8 cellular contexts compared by ENCODE assay signal in the genomic region with DNA sequence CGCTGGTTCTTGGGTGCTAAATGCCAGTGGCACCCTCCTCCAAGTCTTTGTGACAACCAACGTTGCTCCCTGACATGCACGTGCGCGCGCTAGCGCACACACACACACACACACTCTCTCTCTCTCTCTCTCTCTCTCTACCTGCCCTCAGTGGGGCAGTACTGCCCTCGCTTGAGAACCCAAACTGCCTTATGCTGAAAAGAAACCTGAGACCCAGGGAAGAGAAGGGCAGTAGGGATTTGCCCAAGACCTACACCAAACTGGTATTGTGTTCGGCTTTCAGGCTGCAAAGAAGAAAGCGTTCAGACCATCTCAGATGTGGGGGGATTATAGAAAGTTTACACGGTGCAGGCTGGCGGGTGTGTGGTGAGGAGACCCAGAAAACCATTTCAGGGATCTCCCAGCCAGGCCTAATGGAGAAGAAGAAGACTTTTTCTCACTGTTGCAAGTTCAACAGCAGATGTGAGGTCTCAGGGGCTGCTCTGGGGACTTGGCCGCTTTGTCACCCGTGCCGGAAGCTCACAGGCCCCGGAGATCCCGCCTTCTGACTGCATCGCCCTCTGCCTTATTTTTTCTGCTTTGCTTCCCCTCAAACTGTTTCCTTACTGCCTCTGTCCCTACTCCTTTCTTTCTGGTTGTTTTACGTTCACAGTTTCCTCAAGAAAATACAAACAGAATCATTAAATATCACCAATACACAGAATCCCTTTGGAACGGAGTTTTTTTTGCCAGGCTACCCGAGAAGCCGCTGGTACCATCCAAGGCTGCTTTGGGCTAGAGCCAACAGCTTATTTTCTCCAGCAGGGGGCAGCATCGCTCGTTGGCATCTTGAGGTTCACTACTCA.
DNase-seq lines count a peak whose midpoint lies in the region; ATAC-seq, FAIRE-seq and TF ChIP-seq lines count a peak whose summit lies in the region.

No MANE protein-coding gene starts in this region.

- DNase-seq in EL (peak; percentile 38), KG1 (lab: John Stamatoyannopoulos, UW) (peak; percentile 39), Panc1 (ENCODE audit: low read depth, low spot score) (peak; percentile 43), globus pallidus (ENCODE audit: low spot score) (peak; percentile 63), pancreas (peak; percentile 56 to 84 (median 76)), thyroid gland (peak; percentile 46 to 60)
- peak; percentile 61 for DNase-seq in activated T-helper 2 cell treated with anti-CD3 and anti-CD28 coated beads, Interferon-gamma antibody, Interleukin-2, Interleukin-4, amounts not matched to agents 10 μg/mL and 5 μg/mL and 100 μg/mL, durations not matched to agents 14 hours and 24 hours and 36 hours (ENCODE audit: low spot score)

- H3K27ac Mint-ChIP-seq in activated T-helper 2 cell treated with anti-CD3 and anti-CD28 coated beads, Interferon-gamma antibody, Interleukin-2, Interleukin-4, amounts not matched to agents 10 μg/mL and 5 μg/mL and 100 μg/mL, durations not matched to agents 14 hours and 24 hours and 36 hours = peak overlapping the region; percentile 90

- H3K27me3 ChIP-seq in Panc1 (ENCODE audit: control insufficient read depth, insufficient read depth, low read length) (peaks cover 5% of the 10 kb centered on the region), pancreas (no peaks in the 10 kb centered on the region), thyroid gland (no peaks in the 10 kb centered on the region)

- peaks cover 3% of the 10 kb centered on the region for H3K36me3 Mint-ChIP-seq in activated T-helper 2 cell treated with anti-CD3 and anti-CD28 coated beads, Interferon-gamma antibody, Interleukin-2, Interleukin-4, amounts not matched to agents 10 μg/mL and 5 μg/mL and 100 μg/mL, durations not matched to agents 14 hours and 24 hours and 36 hours (ENCODE audit: low read depth)

- in situ Hi-C loops in Panc1 (cut with HindIII; ENCODE audit: low pct_unique_long_range_greater_than_20kb, low sequenced_read_pairs) = no loop called here

- ATAC-seq in GM21723 (IDR thresholded peaks at IDR 0.05; ENCODE audit: unreplicated experiment) = peak; percentile 75
- ATAC-seq in Panc1 = peak; percentile 85
- peak; percentile 76 to 83 (median 80) for ATAC-seq in pancreas

- H3K36me3 ChIP-seq in Panc1 (ENCODE audit: control insufficient read depth, insufficient read depth, low read length) = no peaks in the 10 kb centered on the region
- no peaks in the 10 kb centered on the region for H3K36me3 ChIP-seq in pancreas
- no peaks in the 10 kb centered on the region for H3K36me3 ChIP-seq in thyroid gland

- 1 to 4% methylated on average over 24 of the region's 24 CpGs for WGBS in pancreas, 2 donors
- WGBS in thyroid gland, 2 donors = 7 to 9% methylated on average over 24 of the region's 24 CpGs

- H3K4me1 Mint-ChIP-seq in activated T-helper 2 cell treated with anti-CD3 and anti-CD28 coated beads, Interferon-gamma antibody, Interleukin-2, Interleukin-4, amounts not matched to agents 10 μg/mL and 5 μg/mL and 100 μg/mL, durations not matched to agents 14 hours and 24 hours and 36 hours (ENCODE audit: low read depth) = peaks cover 34% of the 10 kb centered on the region

- peak overlapping the region; percentile 86 for H3K4me3 Mint-ChIP-seq in activated T-helper 2 cell treated with anti-CD3 and anti-CD28 coated beads, Interferon-gamma antibody, Interleukin-2, Interleukin-4, amounts not matched to agents 10 μg/mL and 5 μg/mL and 100 μg/mL, durations not matched to agents 14 hours and 24 hours and 36 hours (ENCODE audit: low read depth)

- CTCF ChIA-PET in Panc1 (lab: Charles Lee) = interaction anchor here (0.6 to 1.0 kb wide), 2 partner anchors 19 to 82 kb away, joined by 4 to 6 read pairs; a partner anchor contains a TSS

- no peaks in the 10 kb centered on the region for H3K9me3 Mint-ChIP-seq in activated T-helper 2 cell treated with anti-CD3 and anti-CD28 coated beads, Interferon-gamma antibody, Interleukin-2, Interleukin-4, amounts not matched to agents 10 μg/mL and 5 μg/mL and 100 μg/mL, durations not matched to agents 14 hours and 24 hours and 36 hours

- TF ChIP-seq CTCF in Panc1 (IDR thresholded peaks at IDR 0.05) (peak; percentile 86), pancreas (IDR thresholded peaks at IDR 0.05) (peak; percentile 66 to 84 (median 78)), thyroid gland (IDR thresholded peaks at IDR 0.05) (peak; percentile 25 to 75 (median 48))

- POLR2A ChIA-PET in Panc1 (lab: Charles Lee) = no interaction called here

- H3K27ac ChIP-seq in Panc1 (ENCODE audit: low read length) (0 out of 2 replicates have a peak overlapping the region, but pooled peaks have one; percentile 39), pancreas (peak overlapping the region; percentile 60 to 84 (median 66)), thyroid gland (no peak overlapping the region)

- BruUV-seq in Panc1 (replicated peaks; lab: Mats Ljungman, UMichigan) = no TSS peak

- no peak for TF ChIP-seq POLR2A in thyroid gland (IDR thresholded peaks at IDR 0.05)

- peaks cover 46% of the 10 kb centered on the region for H3K27me3 Mint-ChIP-seq in activated T-helper 2 cell treated with anti-CD3 and anti-CD28 coated beads, Interferon-gamma antibody, Interleukin-2, Interleukin-4, amounts not matched to agents 10 μg/mL and 5 μg/mL and 100 μg/mL, durations not matched to agents 14 hours and 24 hours and 36 hours (ENCODE audit: low read depth)

- no peak for FAIRE-seq in pancreas (lab: Jason Lieb, UNC)

- H3K9me3 ChIP-seq in Panc1 (ENCODE audit: control insufficient read depth, insufficient read depth, low read depth, low read length) (no peaks in the 10 kb centered on the region), pancreas (no peaks in the 10 kb centered on the region), thyroid gland (no peaks in the 10 kb centered on the region)

- H3K4me3 ChIP-seq in Panc1 (ENCODE audit: low read depth in 2 of 2, low read length in 2 of 2) = peak overlapping the region; percentile 42 to 68
- peak overlapping the region; percentile 21 to 60 (median 40) for H3K4me3 ChIP-seq in pancreas
- peak overlapping the region in 2 of 3 donors; percentile 9 to 15 for H3K4me3 ChIP-seq in thyroid gland (replicated peaks in 1 of 3)

- no peaks in the 10 kb centered on the region for H3K4me1 ChIP-seq in Panc1 (ENCODE audit: control insufficient read depth, insufficient read depth, low read length)
- H3K4me1 ChIP-seq in pancreas = peaks cover 0 to 6% (median 0%) of the 10 kb centered on the region in 3 donors
- peaks cover 0 to 7% of the 10 kb centered on the region in 2 donors for H3K4me1 ChIP-seq in thyroid gland

- intact Hi-C loops in Panc1 (cut with micrococcal nuclease; ENCODE audit: unreplicated experiment) (loop anchor here (5.0 to 10.0 kb wide), 2 partner anchors 147 to 231 kb away; no protein-coding TSS in a partner anchor), pancreas (cut with DNase I) (no loop called here), thyroid gland (cut with DNase I) (no loop called here)
- intact Hi-C loops in activated T-helper 2 cell treated with anti-CD3 and anti-CD28 coated beads, Interferon-gamma antibody, Interleukin-2, Interleukin-4, amounts not matched to agents 10 μg/mL and 5 μg/mL and 100 μg/mL, durations not matched to agents 14 hours and 24 hours and 36 hours (cut with micrococcal nuclease) = loop anchor here (2.0 to 10.0 kb wide), 4 partner anchors 81 to 533 kb away; a partner anchor contains a TSS

Comparison
In these comparisons a context has a peak if more than half of its experiments do, and no peak if none do; other contexts are left out.
1. H3K27ac ChIP-seq: peak in Panc1 (single experiment) and pancreas (4 of 4); none in thyroid gland (0 of 3).
2. intact Hi-C loops: an anchor here in Panc1 (5.0 to 10.0 kb wide) and activated T-helper 2 cell treated with anti-CD3 and anti-CD28 coated beads, Interferon-gamma antibody, Interleukin-2, Interleukin-4, amounts not matched to agents 10 μg/mL and 5 μg/mL and 100 μg/mL, durations not matched to agents 14 hours and 24 hours and 36 hours (2.0 to 10.0 kb wide); none called in pancreas and thyroid gland.
3. Peak in every context shown above with its lines, with median percentiles within 50 percentile points of each other: DNase-seq, ATAC-seq, H3K4me3 ChIP-seq and CTCF ChIP-seq.